In the genomic region with DNA sequence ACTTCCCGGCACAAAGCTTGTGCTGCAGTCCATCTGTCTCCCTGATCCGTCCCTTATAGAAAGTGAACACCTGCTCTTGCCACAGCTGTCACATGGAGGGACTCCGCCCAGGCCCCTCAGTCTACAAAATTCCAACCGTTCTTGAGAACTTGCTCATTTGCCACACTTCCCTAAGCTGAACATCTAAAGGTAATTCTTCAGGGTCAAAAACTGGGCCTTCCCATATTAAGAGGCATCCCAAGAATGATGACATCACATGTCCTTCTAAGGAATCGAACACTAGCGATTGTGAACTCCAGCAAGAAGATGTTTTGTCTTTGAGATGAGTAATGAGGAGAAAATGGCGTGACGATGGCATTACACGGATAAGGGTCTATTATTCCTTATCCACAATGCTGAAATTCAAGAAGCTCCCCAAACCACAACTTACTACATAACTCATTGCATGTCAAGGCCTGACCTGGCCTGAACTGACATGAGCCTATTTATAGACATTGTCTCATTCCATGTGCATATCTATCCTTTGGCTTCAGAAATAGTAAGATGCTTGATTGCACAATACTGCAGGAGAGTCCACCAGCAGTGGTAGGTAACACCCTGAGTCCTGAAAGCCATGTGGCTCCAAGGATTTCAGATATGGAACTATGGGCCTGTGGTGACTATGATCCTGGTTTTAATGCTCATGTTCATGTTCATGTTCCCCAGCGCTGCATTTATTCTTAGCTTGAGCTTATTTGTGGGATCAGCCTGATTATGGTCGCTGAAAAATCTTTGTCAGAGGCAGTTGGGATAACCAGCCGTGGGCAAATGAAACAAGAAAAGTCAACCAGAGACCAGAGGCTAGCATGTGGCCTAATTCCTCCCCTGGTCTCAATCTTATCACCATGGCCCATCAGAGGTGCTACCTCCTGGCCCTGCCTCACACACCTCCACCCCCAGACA, we compare ENCODE assay signal across 12 cellular contexts.
DNase-seq lines count a peak whose midpoint lies in the region; ATAC-seq and TF ChIP-seq lines count a peak whose summit lies in the region.
"Had no signal": no experiment of that assay in that cellular context is flagged by ENCODE, and none has a peak within 500 bp of the region (broad histone marks: within the 10 kb centered on the region; RNA-seq: fewer than 3 reads in every experiment).

No MANE protein-coding gene starts in this region.

- no peaks in the 10 kb centered on the region for H4K20me1 ChIP-seq in IMR-90 (ENCODE audit: insufficient read depth, low read length)

- H4K91ac ChIP-seq in IMR-90 (ENCODE audit: insufficient read depth, low read depth, low read length): peak overlapping the region; percentile 81

- H3K18ac ChIP-seq in IMR-90 (ENCODE audit: low read depth, low read length): peak overlapping the region; percentile 69

- H3K4ac ChIP-seq in IMR-90 (ENCODE audit: low read depth, low read length): peak overlapping the region; percentile 89

- peaks cover 33 to 48% of the 10 kb centered on the region in 2 donors for H3K4me1 Mint-ChIP-seq in stimulated activated naive B cell treated with anti-CD40 and anti-IgM and Interleukin-4, amounts not matched to agents 10 μg/mL and 1 μg/mL and 100 μg/mL, for 72 hours

- H3K27ac Mint-ChIP-seq in stimulated activated naive B cell treated with anti-CD40 and anti-IgM and Interleukin-4, amounts not matched to agents 10 μg/mL and 1 μg/mL and 100 μg/mL, for 72 hours: no peak overlapping the region
- H3K27ac Mint-ChIP-seq: activated naive CD4-positive, alpha-beta T cell treated with anti-CD3 and anti-CD28 coated beads, Interleukin-2, amount 10 ng/mL, durations not matched to agents 7 days and 5 days had no signal

- intact Hi-C loops in IMR-90 (cut with micrococcal nuclease): loop anchor here (10.0 kb wide), 1 partner anchor 412 kb away; no protein-coding TSS in a partner anchor
- intact Hi-C loops in heart left ventricle (cut with DNase I): no loop called here

- H3K4me3 ChIP-seq in AG04450 (ENCODE audit: low read depth, low read length) (no peak overlapping the region), IMR-90 (ENCODE audit: insufficient read depth, low read depth, low read length) (no peak overlapping the region), heart left ventricle (no peak overlapping the region)
- H3K4me3 ChIP-seq: sigmoid colon had no signal

- POLR2A ChIA-PET in AG04450 (lab: Yijun Ruan, JAX) (interaction anchor here (0.5 to 1.0 kb wide), 2 partner anchors 27 to 221 kb away, joined by 3 to 5 read pairs; no protein-coding TSS in a partner anchor), IMR-90 (lab: Charles Lee; ENCODE audit: unreplicated experiment) (no interaction called here)

- peak overlapping the region; percentile 41 for H4K5ac ChIP-seq in IMR-90 (ENCODE audit: low read depth, low read length)

- BruUV-seq in IMR-90 (replicated peaks; lab: Mats Ljungman, UMichigan): no TSS peak

- H3K56ac ChIP-seq in IMR-90 (ENCODE audit: extremely low read depth, insufficient read depth, low read length): peak overlapping the region; percentile 32; the same call in 1 of the 2 replicates

- peak overlapping the region; percentile 33 to 85; a peak in 3 of 4 replicates for H4K8ac ChIP-seq in IMR-90 (ENCODE audit: low read depth in 2 of 2, low read length in 2 of 2)

- peak; percentile 4; the same call in 1 of the 2 replicates for ATAC-seq in IMR-90 (ENCODE audit: low read depth)
- ATAC-seq in heart left ventricle: peak; percentile 74 to 88 (median 87)
- ATAC-seq in activated CD4-positive, CD25-positive, alpha-beta regulatory T cell treated with anti-CD3 and anti-CD28 coated beads, Interleukin-2, amount 50 U/mL, for 24 hours: no peak
- ATAC-seq in stimulated activated naive B cell treated with anti-CD40 and anti-IgM and Interleukin-4, amounts not matched to agents 10 μg/mL and 1 μg/mL and 100 μg/mL, for 72 hours (replicated peaks): no peak
- ATAC-seq in HG03139 (IDR thresholded peaks at IDR 0.05; ENCODE audit: unreplicated experiment): no peak
- ATAC-seq: SK-N-SH treated with all-trans-retinoic acid at 6 μM for 48 hours had no signal

- H2AK5ac ChIP-seq in IMR-90 (ENCODE audit: low read depth, low read length): peak overlapping the region; percentile 90

- H3K27me3 Mint-ChIP-seq in stimulated activated naive B cell treated with anti-CD40 and anti-IgM and Interleukin-4, amounts not matched to agents 10 μg/mL and 1 μg/mL and 100 μg/mL, for 72 hours: no peaks in the 10 kb centered on the region
- H3K27me3 Mint-ChIP-seq: activated naive CD4-positive, alpha-beta T cell treated with anti-CD3 and anti-CD28 coated beads, Interleukin-2, amount 10 ng/mL, durations not matched to agents 7 days and 5 days had no signal

- peak overlapping the region; percentile 53 for H2BK5ac ChIP-seq in IMR-90 (ENCODE audit: low read depth, low read length, poor library complexity, severe bottlenecking)

- DNase-seq in AG04450 (ENCODE audit: low read depth, low spot score) (peak; percentile 75), IMR-90 (peak; percentile 99), SKM-1 treated with dmso at 0.1 percent for 144 hours (lab: John Stamatoyannopoulos, UW; ENCODE audit: unreplicated experiment) (peak; percentile 96), heart left ventricle (no peak)
- no peak for DNase-seq in stimulated activated naive B cell treated with anti-CD40 and anti-IgM and Interleukin-4, amounts not matched to agents 10 μg/mL and 1 μg/mL and 100 μg/mL, for 72 hours
- DNase-seq in activated CD4-positive, alpha-beta T cell treated with anti-CD3 and anti-CD28 coated beads, Interleukin-2, amount 50 U/mL, for 4 hours: no peak
- DNase-seq: activated naive CD4-positive, alpha-beta T cell treated with anti-CD3 and anti-CD28 coated beads, Interleukin-2, amount 10 ng/mL, durations not matched to agents 7 days and 5 days; sigmoid colon had no signal

- H3K4me3 Mint-ChIP-seq in stimulated activated naive B cell treated with anti-CD40 and anti-IgM and Interleukin-4, amounts not matched to agents 10 μg/mL and 1 μg/mL and 100 μg/mL, for 72 hours: no peak overlapping the region
- H3K4me3 Mint-ChIP-seq: activated naive CD4-positive, alpha-beta T cell treated with anti-CD3 and anti-CD28 coated beads, Interleukin-2, amount 10 ng/mL, durations not matched to agents 7 days and 5 days had no signal

- peak overlapping the region; percentile 35 for H2AK9ac ChIP-seq in IMR-90 (replicated peaks; ENCODE audit: low read depth, low read length, poor library complexity)

- H3K27me3 ChIP-seq in AG04450 (ENCODE audit: control insufficient read depth, insufficient read depth, low read length) (no peaks in the 10 kb centered on the region), IMR-90 (ENCODE audit: control insufficient read depth, insufficient read depth, low read length) (no peaks in the 10 kb centered on the region), heart left ventricle (no peaks in the 10 kb centered on the region)
- H3K27me3 ChIP-seq: sigmoid colon had no signal

- H3K4me1 ChIP-seq in IMR-90 (ENCODE audit: control insufficient read depth, insufficient read depth, low read length) (peaks cover 21% of the 10 kb centered on the region), heart left ventricle (peaks cover 0 to 52% (median 5%) of the 10 kb centered on the region in 12 donors)
- H3K4me1 ChIP-seq: sigmoid colon had no signal

- CTCF ChIA-PET in AG04450 (lab: Charles Lee) (interaction anchor here (0.6 to 1.6 kb wide), 2 partner anchors 10 to 933 kb away, joined by 4 read pairs; no protein-coding TSS in a partner anchor), IMR-90 (lab: Yijun Ruan, JAX) (interaction anchor here (0.6 kb wide), 1 partner anchor 179 kb away, joined by 4 read pairs; no protein-coding TSS in a partner anchor)

- peak overlapping the region; percentile 55; the same call in 2 of the 3 replicates for H2BK15ac ChIP-seq in IMR-90 (ENCODE audit: low read depth, low read length)

- TF ChIP-seq POLR2A in IMR-90 (IDR thresholded peaks at IDR 0.05; ENCODE audit: low read depth, low read length) (no peak), heart left ventricle (IDR thresholded peaks at IDR 0.05) (no peak)

- no peaks in the 10 kb centered on the region for H3K9me3 Mint-ChIP-seq in stimulated activated naive B cell treated with anti-CD40 and anti-IgM and Interleukin-4, amounts not matched to agents 10 μg/mL and 1 μg/mL and 100 μg/mL, for 72 hours
- H3K9me3 Mint-ChIP-seq: activated naive CD4-positive, alpha-beta T cell treated with anti-CD3 and anti-CD28 coated beads, Interleukin-2, amount 10 ng/mL, durations not matched to agents 7 days and 5 days had no signal

- no peak for TF ChIP-seq RAD21 in IMR-90 (IDR thresholded peaks at IDR 0.05; ENCODE audit: low read length)

- H3K4me2 ChIP-seq in IMR-90 (ENCODE audit: low read depth, low read length): no peak overlapping the region

- 92% methylated on average over 6 of the region's 12 CpGs; no CpG with 5 or more reads in 1 of the 2 experiments for WGBS in IMR-90 (ENCODE audit: extremely low coverage in 2 of 2, insufficient read length in 1 of 2), 2 experiments
- 86 to 90% (median 88%) methylated on average over 12 of the region's 12 CpGs for WGBS in heart left ventricle, 4 donors

- H3K79me1 ChIP-seq in IMR-90 (ENCODE audit: low read depth in 1 of 2, low read length in 2 of 2): 0 out of 4 replicates have a peak, but pooled peaks cover 0 to 5% of the 10 kb centered on the region in 2 experiments

- dilution Hi-C loops in IMR-90 (cut with HindIII; ENCODE audit: low sequenced_read_pairs, unreplicated experiment): no loop called here

- peaks cover 16% of the 10 kb centered on the region for H3K9me1 ChIP-seq in IMR-90 (ENCODE audit: insufficient read depth, low read length)

- H3K36me3 Mint-ChIP-seq in stimulated activated naive B cell treated with anti-CD40 and anti-IgM and Interleukin-4, amounts not matched to agents 10 μg/mL and 1 μg/mL and 100 μg/mL, for 72 hours: no peaks in the 10 kb centered on the region
- H3K36me3 Mint-ChIP-seq: activated naive CD4-positive, alpha-beta T cell treated with anti-CD3 and anti-CD28 coated beads, Interleukin-2, amount 10 ng/mL, durations not matched to agents 7 days and 5 days had no signal

- H3K9me3 ChIP-seq in AG04450 (ENCODE audit: control insufficient read depth, insufficient read depth, low read length): no peaks in the 10 kb centered on the region
- peaks cover 2% of the 10 kb centered on the region for H3K9me3 ChIP-seq in IMR-90 (ENCODE audit: control insufficient read depth, insufficient read depth, low read length)
- H3K9me3 ChIP-seq in heart left ventricle: peaks cover 0 to 11% (median 0%) of the 10 kb centered on the region in 12 donors
- H3K9me3 ChIP-seq: sigmoid colon had no signal

- H2BK20ac ChIP-seq in IMR-90 (ENCODE audit: low read depth, low read length): peak overlapping the region; percentile 91

- H3K27ac ChIP-seq in AG04450 (ENCODE audit: low read depth, low read length) (peak overlapping the region; percentile 34), IMR-90 (ENCODE audit: insufficient read depth, low read length) (0 out of 2 replicates have a peak overlapping the region, but pooled peaks have one; percentile 5), heart left ventricle (peak overlapping the region in 6 of 12 donors; percentile 4 to 61 (median 12))
- H3K27ac ChIP-seq: C4-2B, sigmoid colon had no signal

- H3K36me3 ChIP-seq in IMR-90 (ENCODE audit: control insufficient read depth, insufficient read depth, low read length): no peaks in the 10 kb centered on the region
- H3K36me3 ChIP-seq in heart left ventricle: no peaks in the 10 kb centered on the region
- H3K36me3 ChIP-seq: sigmoid colon had no signal

- no peak overlapping the region for H3K9ac ChIP-seq in IMR-90 (ENCODE audit: low read depth, low read length)

- no peak for TF ChIP-seq CTCF in AG04450 (IDR thresholded peaks at IDR 0.05; ENCODE audit: low read depth, low read length)
- no peak for TF ChIP-seq CTCF in IMR-90 (conservative IDR thresholded peaks at IDR 0.05; ENCODE audit: low read depth, low read length)
- TF ChIP-seq CTCF in heart left ventricle (IDR thresholded peaks at IDR 0.05): no peak

- H2BK120ac ChIP-seq in IMR-90 (ENCODE audit: low read depth, low read length): peak overlapping the region; percentile 96

- H2AFZ ChIP-seq in IMR-90 (replicated peaks; ENCODE audit: low read length, poor library complexity): peak overlapping the region; percentile 4

- H3K14ac ChIP-seq in IMR-90 (replicated peaks; ENCODE audit: low read depth, low read length): peak overlapping the region; percentile 89

- in situ Hi-C loops in IMR-90 (cut with MboI; ENCODE audit: low sequenced_read_pairs): no loop called here

- peak overlapping the region; percentile 81; the same call in 1 of the 2 replicates for H3K23ac ChIP-seq in IMR-90 (ENCODE audit: low read depth, low read length)

Comparison
In these comparisons a context has a peak if more than half of its experiments do, and no peak if none do; other contexts are left out.
1. DNase-seq: peak in AG04450 (single experiment), IMR-90 (single experiment) and SKM-1 treated with dmso at 0.1 percent for 144 hours (single experiment); none in heart left ventricle (0 of 5), stimulated activated naive B cell treated with anti-CD40 and anti-IgM and Interleukin-4, amounts not matched to agents 10 μg/mL and 1 μg/mL and 100 μg/mL, for 72 hours (single experiment) and activated CD4-positive, alpha-beta T cell treated with anti-CD3 and anti-CD28 coated beads, Interleukin-2, amount 50 U/mL, for 4 hours (0 of 2).
2. ATAC-seq: peak in IMR-90 (single experiment) and heart left ventricle (4 of 4); none in activated CD4-positive, CD25-positive, alpha-beta regulatory T cell treated with anti-CD3 and anti-CD28 coated beads, Interleukin-2, amount 50 U/mL, for 24 hours (0 of 2), stimulated activated naive B cell treated with anti-CD40 and anti-IgM and Interleukin-4, amounts not matched to agents 10 μg/mL and 1 μg/mL and 100 μg/mL, for 72 hours (0 of 2) and HG03139 (single experiment).